In the genomic region with DNA sequence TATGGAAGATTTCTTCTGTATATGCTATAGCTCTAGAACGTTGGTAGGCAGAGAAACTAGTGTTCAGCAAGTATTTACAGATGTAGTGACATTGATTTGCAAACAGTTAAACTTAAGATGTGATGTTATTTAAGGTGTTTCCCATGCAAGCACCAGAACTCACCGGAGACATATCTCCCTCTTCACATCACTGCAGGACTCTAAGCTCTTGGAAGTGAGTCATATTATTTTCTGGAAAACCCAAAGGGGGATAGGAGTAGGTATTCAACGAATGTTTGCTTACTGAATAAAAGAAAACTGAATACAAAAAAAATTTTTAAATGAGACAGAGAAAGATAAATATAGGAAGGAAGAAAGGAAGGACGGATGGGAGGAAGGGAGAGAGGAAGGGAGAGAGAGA, we compare ENCODE assay signal across 21 cellular contexts. TPM values are rescaled to one million over a fixed set of nuclear protein-coding genes. Genes with fewer than 3 reads are reported as not detected.
"Had no signal": no experiment of that assay in that cellular context is flagged by ENCODE, and none has a peak within 500 bp of the region (broad histone marks: within the 10 kb centered on the region; RNA-seq: fewer than 3 reads in every experiment).

No MANE protein-coding gene starts in this region.

- H3K4me1 Mint-ChIP-seq: activated CD4-positive, alpha-beta T cell treated with anti-CD3 and anti-CD28 coated beads for 36 hours; activated naive CD4-positive, alpha-beta T cell treated with anti-CD3 and anti-CD28 coated beads, Interleukin-2, amount 10 ng/mL, durations not matched to agents 7 days and 5 days; activated naive CD8-positive, alpha-beta T cell treated with anti-CD3 and anti-CD28 coated beads for 36 hours had no signal

- H3K27ac Mint-ChIP-seq: activated CD4-positive, alpha-beta T cell treated with anti-CD3 and anti-CD28 coated beads for 36 hours; activated CD8-positive, alpha-beta T cell treated with anti-CD3 and anti-CD28 coated beads for 36 hours; activated naive CD4-positive, alpha-beta T cell treated with anti-CD3 and anti-CD28 coated beads, Interleukin-2, amount 10 ng/mL, durations not matched to agents 7 days and 5 days; activated naive CD8-positive, alpha-beta T cell treated with anti-CD3 and anti-CD28 coated beads for 36 hours; activated T-cell treated with anti-CD3 and anti-CD28 coated beads, Interleukin-2, amount 50 U/mL, for 72 hours; activated T-helper 2 cell treated with anti-CD3 and anti-CD28 coated beads, Interferon-gamma antibody, Interleukin-2, Interleukin-4, amounts not matched to agents 10 μg/mL and 5 μg/mL and 100 μg/mL, durations not matched to agents 14 hours and 24 hours and 36 hours had no signal

- H3K4me3 ChIP-seq: SK-N-MC had no signal

- H3K4me2 ChIP-seq: KMS-11 had no signal

- DNase-seq: activated CD4-positive, alpha-beta T cell treated with anti-CD3 and anti-CD28 coated beads for 36 hours; activated CD8-positive, alpha-beta memory T cell treated with anti-CD3 and anti-CD28 coated beads, Interleukin-2, amount 50 U/mL, for 4 hours; activated CD8-positive, alpha-beta T cell treated with anti-CD3 and anti-CD28 coated beads for 36 hours; activated gamma-delta T cell treated with Interleukin-2 at 50 U/mL for 16 hours; activated naive CD4-positive, alpha-beta T cell treated with anti-CD3 and anti-CD28 coated beads, Interleukin-2, amount 10 ng/mL, durations not matched to agents 7 days and 5 days; activated naive CD8-positive, alpha-beta T cell treated with anti-CD3 and anti-CD28 coated beads for 36 hours; activated T-cell treated with anti-CD3 and anti-CD28 coated beads, Interleukin-2, amount 50 U/mL, for 72 hours; caudate nucleus; NCI-H1092; NCI-H187; NCI-H2081; NCI-H2227 treated with DMSO at 0.1 percent for 48 hours; NCI-H524 treated with DMSO at 0.1 percent for 48 hours; NCI-H774; T-helper 1 cell; WERI-Rb-1 had no signal

- H3K9ac ChIP-seq: KMS-11 had no signal

- H3K27ac ChIP-seq: KMS-11, SK-N-MC, WERI-Rb-1 had no signal

- H3K36me3 Mint-ChIP-seq: activated naive CD4-positive, alpha-beta T cell treated with anti-CD3 and anti-CD28 coated beads, Interleukin-2, amount 10 ng/mL, durations not matched to agents 7 days and 5 days; activated naive CD8-positive, alpha-beta T cell treated with anti-CD3 and anti-CD28 coated beads for 36 hours had no signal

- H3K9me3 Mint-ChIP-seq: activated CD8-positive, alpha-beta T cell treated with anti-CD3 and anti-CD28 coated beads for 36 hours; activated naive CD4-positive, alpha-beta T cell treated with anti-CD3 and anti-CD28 coated beads, Interleukin-2, amount 10 ng/mL, durations not matched to agents 7 days and 5 days; activated naive CD8-positive, alpha-beta T cell treated with anti-CD3 and anti-CD28 coated beads for 36 hours; activated T-cell treated with anti-CD3 and anti-CD28 coated beads, Interleukin-2, amount 50 U/mL, for 72 hours; activated T-helper 2 cell treated with anti-CD3 and anti-CD28 coated beads, Interferon-gamma antibody, Interleukin-2, Interleukin-4, amounts not matched to agents 10 μg/mL and 5 μg/mL and 100 μg/mL, durations not matched to agents 14 hours and 24 hours and 36 hours had no signal

- H3K4me3 Mint-ChIP-seq: activated CD4-positive, alpha-beta T cell treated with anti-CD3 and anti-CD28 coated beads for 36 hours; activated CD8-positive, alpha-beta T cell treated with anti-CD3 and anti-CD28 coated beads for 36 hours; activated naive CD4-positive, alpha-beta T cell treated with anti-CD3 and anti-CD28 coated beads, Interleukin-2, amount 10 ng/mL, durations not matched to agents 7 days and 5 days; activated naive CD8-positive, alpha-beta T cell treated with anti-CD3 and anti-CD28 coated beads for 36 hours; activated T-cell treated with anti-CD3 and anti-CD28 coated beads, Interleukin-2, amount 50 U/mL, for 72 hours had no signal

- H3K36me3 ChIP-seq: WERI-Rb-1 had no signal

RNA-seq across cellular contexts. Expression of a gene that starts 25.0 kb away (rescaled TPM):
- total RNA-seq: activated CD4-positive, alpha-beta T cell treated with anti-CD3 and anti-CD28 coated beads for 36 hours; activated CD8-positive, alpha-beta T cell treated with anti-CD3 and anti-CD28 coated beads for 36 hours; activated naive CD8-positive, alpha-beta T cell treated with anti-CD3 and anti-CD28 coated beads for 36 hours; activated T-cell treated with anti-CD3 and anti-CD28 coated beads, Interleukin-2, amount 50 U/mL, for 72 hours; activated T-helper 2 cell treated with anti-CD3 and anti-CD28 coated beads, Interferon-gamma antibody, Interleukin-2, Interleukin-4, amounts not matched to agents 10 μg/mL and 5 μg/mL and 100 μg/mL, durations not matched to agents 14 hours and 24 hours and 36 hours; OCI-LY7; T-helper 2 cell treated with Interferon-gamma antibody and Interleukin-4, amounts not matched to agents 100 ng/mL and 5 ng/mL, for 36 hours had no signal
